7 cellular contexts compared by ENCODE assay signal in the genomic region with DNA sequence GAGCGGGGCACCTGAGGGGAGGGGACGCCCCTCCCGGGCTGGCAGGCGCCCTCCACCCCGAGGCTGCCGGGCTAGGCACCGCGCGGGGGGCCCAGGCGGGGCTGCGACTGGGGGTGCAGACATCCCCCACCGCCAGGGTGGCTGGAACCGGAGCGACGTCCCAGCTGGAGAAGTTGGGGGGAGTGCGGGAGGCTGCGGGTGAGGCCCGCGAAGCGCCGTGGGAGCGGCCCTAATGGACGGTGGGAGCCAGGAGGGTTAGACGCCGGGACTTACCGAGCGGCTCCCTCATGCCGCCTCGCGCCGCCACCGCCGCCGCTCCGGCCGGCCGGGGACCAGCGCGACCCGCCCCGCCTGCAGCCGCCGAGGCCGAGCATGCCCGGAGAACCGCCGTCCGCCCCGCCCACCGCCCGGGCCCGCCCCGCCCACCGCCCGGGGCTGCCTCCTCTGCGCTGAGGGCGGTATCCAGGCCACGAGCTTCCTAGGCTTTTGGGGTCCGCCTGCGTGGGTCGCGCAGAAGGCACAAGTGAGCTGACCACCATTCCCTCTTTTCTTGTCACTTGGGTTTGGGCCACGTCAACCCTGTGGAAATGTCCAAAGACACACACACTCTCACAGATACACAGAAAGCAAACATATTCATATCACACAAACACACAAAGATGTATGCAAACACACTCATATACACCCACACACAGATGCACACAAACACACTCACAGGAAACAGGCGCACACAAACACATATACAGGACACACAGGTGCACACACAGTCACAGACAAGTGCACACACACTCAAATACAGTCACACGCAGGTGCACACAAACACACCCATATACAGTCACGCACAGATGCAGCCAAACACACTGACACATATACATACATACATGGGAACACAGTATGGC. TPM values are rescaled to one million over a fixed set of nuclear protein-coding genes. Genes with fewer than 3 reads are reported as not detected.
DNase-seq lines count a peak whose midpoint lies in the region; ATAC-seq and TF ChIP-seq lines count a peak whose summit lies in the region.

A gene with protein sequence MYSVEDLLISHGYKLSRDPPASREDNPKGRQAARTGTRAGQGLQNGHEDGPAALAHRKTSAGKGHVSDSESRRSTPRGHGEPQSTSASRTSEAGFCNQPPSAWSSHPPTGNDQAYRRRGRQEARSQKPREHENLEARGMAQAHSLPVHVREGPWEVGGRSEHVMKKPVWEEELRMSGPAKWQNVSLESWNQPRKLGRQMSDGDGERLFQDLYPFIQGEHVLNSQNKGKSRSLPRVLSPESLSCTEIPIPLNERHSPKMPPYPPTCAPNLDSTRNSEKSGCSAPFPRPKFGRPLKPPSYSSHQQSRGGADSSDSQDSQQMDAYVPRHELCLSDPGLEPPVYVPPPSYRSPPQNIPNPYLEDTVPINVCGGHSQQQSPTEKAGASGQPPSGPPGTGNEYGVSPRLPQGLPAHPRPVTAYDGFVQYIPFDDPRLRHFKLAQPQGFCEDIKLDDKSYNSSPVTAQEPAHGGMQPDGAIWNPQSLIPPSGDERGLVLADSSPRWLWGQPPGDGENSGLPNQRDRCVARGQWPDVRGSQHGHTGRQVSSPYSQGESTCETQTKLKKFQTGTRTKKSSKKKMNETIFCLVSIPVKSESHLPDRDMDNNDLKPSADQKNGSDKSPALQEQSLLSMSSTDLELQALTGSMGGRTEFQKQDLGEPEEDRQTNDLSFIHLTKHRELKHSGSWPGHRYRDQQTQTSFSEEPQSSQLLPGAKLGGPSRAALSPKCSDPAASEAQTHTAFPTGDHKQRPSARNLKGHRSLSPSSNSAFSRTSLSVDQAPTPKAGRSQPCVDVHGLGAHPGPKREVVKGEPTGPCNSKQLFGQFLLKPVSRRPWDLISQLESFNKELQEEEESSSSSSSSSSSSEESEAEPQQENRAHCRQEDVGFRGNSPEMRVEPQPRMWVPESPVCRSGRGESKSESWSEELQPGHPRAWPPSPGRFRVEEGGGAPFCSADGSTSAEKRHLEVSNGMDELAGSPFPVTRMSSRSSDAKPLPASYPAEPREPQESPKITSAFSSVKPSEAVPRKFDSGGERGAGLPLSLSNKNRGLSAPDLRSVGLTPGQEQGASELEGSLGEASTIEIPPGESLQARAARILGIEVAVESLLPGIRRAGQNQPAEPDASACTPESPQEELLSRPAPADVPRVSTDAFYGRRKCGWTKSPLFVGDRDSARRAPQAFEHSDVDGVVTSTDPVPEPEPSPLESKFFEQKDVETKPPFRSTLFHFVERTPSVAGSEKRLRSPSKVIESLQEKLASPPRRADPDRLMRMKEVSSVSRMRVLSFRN (N-terminal part only) (minus strand): TSS at position 378 of the 899 bp plus-strand sequence. CDS start 11,774 bp downstream, outside the sequence.

- peak within 1 kb of the TSS; percentile 46 for H3K4me3 ChIP-seq in Jurkat, Clone E6-1 (ENCODE audit: low read length)
- H3K4me3 ChIP-seq in coronary artery = peak within 1 kb of the TSS; percentile 87

- no peak for TF ChIP-seq CTCF in coronary artery (IDR thresholded peaks at IDR 0.05)

- peak; percentile 20 for DNase-seq in GM19240 (ENCODE audit: insufficient read length, low spot score)
- no peak for DNase-seq in Jurkat, Clone E6-1 (ENCODE audit: low read depth, low spot score)
- DNase-seq in activated CD4-positive, alpha-beta T cell treated with anti-CD3 and anti-CD28 coated beads for 48 hours = peak; percentile 56
- peak; percentile 84 for DNase-seq in coronary artery (ENCODE audit: low spot score)
- peak; percentile 51 to 67 for DNase-seq in left colon
- peak; percentile 25 to 57 for DNase-seq in stimulated activated CD4-positive, alpha-beta T cell treated with anti-CD3 and anti-CD28 coated beads, Interleukin-1b, Interleukin-23, amount 100 ng/mL, for 4 hours (ENCODE audit: low read depth in 2 of 2)
- DNase-seq in H4 (ENCODE audit: low spot score) = no peak

- H3K27ac ChIP-seq in coronary artery = peak within 1 kb of the TSS; percentile 89 to 91

- ATAC-seq in left colon = peak; percentile 92

- intact Hi-C loops in left colon (cut with DNase I, micrococcal nuclease) = no loop called here

RNA-seq across cellular contexts. Expression of the gene that starts here (rescaled TPM):
- polyA plus RNA-seq in Jurkat, Clone E6-1 (2012; ENCODE audit: insufficient read depth, insufficient read length) = 0.49 TPM
- total RNA-seq in left colon = 10 to 100 TPM in 1 of 2 donors, 1 to 10 TPM in 1; 1.8 to 24.7 TPM
- total RNA-seq in H4 (2014; rRNA removed; shearing (Covaris generic)) = 4.1 and 5.2 TPM in 2 replicates

Comparison
In these comparisons a context has a peak if more than half of its experiments do, and no peak if none do; other contexts are left out.
1. DNase-seq: peak in GM19240 (single experiment), activated CD4-positive, alpha-beta T cell treated with anti-CD3 and anti-CD28 coated beads for 48 hours (single experiment), coronary artery (single experiment), left colon (2 of 2) and stimulated activated CD4-positive, alpha-beta T cell treated with anti-CD3 and anti-CD28 coated beads, Interleukin-1b, Interleukin-23, amount 100 ng/mL, for 4 hours (2 of 2); none in Jurkat, Clone E6-1 (single experiment) and H4 (single experiment).